ENCODE assay signal across 1 cellular context in the genomic region with DNA sequence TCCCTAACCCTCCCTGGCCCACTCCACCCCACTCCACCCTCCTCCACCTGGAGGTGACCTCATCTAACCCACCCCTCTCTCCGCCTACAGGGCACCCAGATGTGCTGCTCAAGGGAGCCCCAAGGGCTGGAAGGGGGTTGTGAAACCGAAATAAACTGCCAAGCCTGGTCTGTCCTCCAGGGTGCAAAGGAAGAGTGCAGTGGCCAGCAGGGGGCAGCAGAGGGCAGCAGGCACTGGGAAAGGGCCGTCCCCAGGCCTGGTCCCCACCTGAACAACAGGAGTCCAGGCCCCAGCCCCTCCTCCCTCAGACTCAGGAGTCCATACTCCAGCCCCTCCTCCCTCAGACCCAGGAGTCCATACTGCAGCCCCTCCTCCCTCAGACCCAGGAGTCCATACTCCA.
TF ChIP-seq lines count a peak whose summit lies in the region.

No MANE protein-coding gene starts in this region.

TF ChIP-seq in HepG2, 621 proteins besides CTCF, POLR2A, EP300 and RAD21 (continued from another document and continues in another):
- TF ChIP-seq DMTF1 (CRISPR knock-in tag; IDR thresholded peaks at IDR 0.05): no peak
- TF ChIP-seq ZNF230 (CRISPR knock-in tag; IDR thresholded peaks at IDR 0.05): 0 out of 2 replicates have a peak, but pooled peaks have one; percentile 47
- TF ChIP-seq, protein P1, sequence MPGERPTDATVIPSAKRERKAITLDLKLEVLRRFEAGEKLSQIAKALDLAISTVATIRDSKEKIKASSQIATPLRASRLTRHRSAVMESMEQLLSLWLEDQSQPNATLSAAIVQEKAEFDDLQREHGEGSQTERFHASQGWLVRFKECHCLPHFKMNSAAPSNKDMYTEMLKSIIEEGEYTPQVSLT (CRISPR knock-in tag; IDR thresholded peaks at IDR 0.05; ENCODE audit: borderline replicate concordance, low read depth): no peak
- no peak for TF ChIP-seq ZNF549 (CRISPR knock-in tag; IDR thresholded peaks at IDR 0.05)
- TF ChIP-seq ZNF24 (IDR thresholded peaks at IDR 0.05): no peak
- TF ChIP-seq, protein P2, sequence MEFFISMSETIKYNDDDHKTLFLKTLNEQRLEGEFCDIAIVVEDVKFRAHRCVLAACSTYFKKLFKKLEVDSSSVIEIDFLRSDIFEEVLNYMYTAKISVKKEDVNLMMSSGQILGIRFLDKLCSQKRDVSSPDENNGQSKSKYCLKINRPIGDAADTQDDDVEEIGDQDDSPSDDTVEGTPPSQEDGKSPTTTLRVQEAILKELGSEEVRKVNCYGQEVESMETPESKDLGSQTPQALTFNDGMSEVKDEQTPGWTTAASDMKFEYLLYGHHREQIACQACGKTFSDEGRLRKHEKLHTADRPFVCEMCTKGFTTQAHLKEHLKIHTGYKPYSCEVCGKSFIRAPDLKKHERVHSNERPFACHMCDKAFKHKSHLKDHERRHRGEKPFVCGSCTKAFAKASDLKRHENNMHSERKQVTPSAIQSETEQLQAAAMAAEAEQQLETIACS (CRISPR knock-in tag; IDR thresholded peaks at IDR 0.05): no peak
- peak; percentile 80 for TF ChIP-seq ZMYM3 (CRISPR knock-in tag; IDR thresholded peaks at IDR 0.05)
- peak; percentile 62 for TF ChIP-seq ZFY (CRISPR knock-in tag; IDR thresholded peaks at IDR 0.05)
- TF ChIP-seq, protein P3, sequence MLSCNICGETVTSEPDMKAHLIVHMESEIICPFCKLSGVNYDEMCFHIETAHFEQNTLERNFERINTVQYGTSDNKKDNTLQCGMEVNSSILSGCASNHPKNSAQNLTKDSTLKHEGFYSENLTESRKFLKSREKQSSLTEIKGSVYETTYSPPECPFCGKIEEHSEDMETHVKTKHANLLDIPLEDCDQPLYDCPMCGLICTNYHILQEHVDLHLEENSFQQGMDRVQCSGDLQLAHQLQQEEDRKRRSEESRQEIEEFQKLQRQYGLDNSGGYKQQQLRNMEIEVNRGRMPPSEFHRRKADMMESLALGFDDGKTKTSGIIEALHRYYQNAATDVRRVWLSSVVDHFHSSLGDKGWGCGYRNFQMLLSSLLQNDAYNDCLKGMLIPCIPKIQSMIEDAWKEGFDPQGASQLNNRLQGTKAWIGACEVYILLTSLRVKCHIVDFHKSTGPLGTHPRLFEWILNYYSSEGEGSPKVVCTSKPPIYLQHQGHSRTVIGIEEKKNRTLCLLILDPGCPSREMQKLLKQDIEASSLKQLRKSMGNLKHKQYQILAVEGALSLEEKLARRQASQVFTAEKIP (CRISPR knock-in tag; IDR thresholded peaks at IDR 0.05; ENCODE audit: borderline replicate concordance): no peak
- TF ChIP-seq POGZ (CRISPR knock-in tag; IDR thresholded peaks at IDR 0.05): peak; percentile 26; the same call in 1 of the 2 replicates
- TF ChIP-seq, protein P4, sequence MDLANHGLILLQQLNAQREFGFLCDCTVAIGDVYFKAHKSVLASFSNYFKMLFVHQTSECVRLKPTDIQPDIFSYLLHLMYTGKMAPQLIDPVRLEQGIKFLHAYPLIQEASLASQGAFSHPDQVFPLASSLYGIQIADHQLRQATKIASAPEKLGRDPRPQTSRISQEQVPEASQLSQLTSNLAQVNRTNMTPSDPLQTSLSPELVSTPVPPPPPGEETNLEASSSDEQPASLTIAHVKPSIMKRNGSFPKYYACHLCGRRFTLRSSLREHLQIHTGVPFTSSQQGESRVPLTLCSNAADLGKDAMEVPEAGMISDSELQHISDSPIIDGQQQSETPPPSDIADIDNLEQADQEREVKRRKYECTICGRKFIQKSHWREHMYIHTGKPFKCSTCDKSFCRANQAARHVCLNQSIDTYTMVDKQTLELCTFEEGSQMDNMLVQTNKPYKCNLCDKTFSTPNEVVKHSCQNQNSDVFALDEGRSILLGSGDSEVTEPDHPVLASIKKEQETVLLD (CRISPR knock-in tag; IDR thresholded peaks at IDR 0.05; ENCODE audit: low read depth): no peak
- TF ChIP-seq TCF7L2 (IDR thresholded peaks at IDR 0.05; ENCODE audit: low read depth, low read length): no peak
- TF ChIP-seq ZNF703 (CRISPR knock-in tag; IDR thresholded peaks at IDR 0.05; ENCODE audit: borderline replicate concordance): no peak
- TF ChIP-seq ZNF883 (CRISPR knock-in tag; IDR thresholded peaks at IDR 0.05; ENCODE audit: not compliant biosample characterization): peak; percentile 40
- no peak for TF ChIP-seq EZH2 (conservative IDR thresholded peaks at IDR 0.05; ENCODE audit: low read depth, low read length)
- TF ChIP-seq KDM5A (IDR thresholded peaks at IDR 0.05; ENCODE audit: borderline replicate concordance, low read length): no peak
- TF ChIP-seq MAZ (IDR thresholded peaks at IDR 0.05; ENCODE audit: borderline replicate concordance, low read depth, low read length): peak; percentile 53; the same call in 1 of the 2 replicates
- TF ChIP-seq MAZ (CRISPR knock-in tag; IDR thresholded peaks at IDR 0.05; ENCODE audit: low read depth): no peak
- TF ChIP-seq ZBTB7B (CRISPR knock-in tag; IDR thresholded peaks at IDR 0.05): peak; percentile 69; the same call in 1 of the 2 replicates
- TF ChIP-seq THAP9 (CRISPR knock-in tag; IDR thresholded peaks at IDR 0.05; ENCODE audit: borderline replicate concordance): peak; percentile 21; the same call in 1 of the 2 replicates
- peak; percentile 55 for TF ChIP-seq YY1 (IDR thresholded peaks at IDR 0.05; ENCODE audit: insufficient read depth, insufficient replicate concordance, low read depth, low read length)
- no peak for TF ChIP-seq PBX3 (CRISPR knock-in tag; IDR thresholded peaks at IDR 0.05; ENCODE audit: borderline replicate concordance)
- TF ChIP-seq ZIK1 (CRISPR knock-in tag; IDR thresholded peaks at IDR 0.05; ENCODE audit: borderline replicate concordance, low read depth): no peak
- TF ChIP-seq U2AF2 (IDR thresholded peaks at IDR 0.05; ENCODE audit: low read depth, low read length): no peak
- no peak for TF ChIP-seq ZNF121 (CRISPR knock-in tag; IDR thresholded peaks at IDR 0.05)
- no peak for TF ChIP-seq ZNF773 (CRISPR knock-in tag; IDR thresholded peaks at IDR 0.05; ENCODE audit: borderline replicate concordance)
- TF ChIP-seq HNRNPH1 (optimal IDR thresholded peaks at IDR 0.05; ENCODE audit: low read depth, low read length): no peak
- no peak for TF ChIP-seq LCORL (IDR thresholded peaks at IDR 0.05)
- peak; percentile 95 for TF ChIP-seq LCORL (CRISPR knock-in tag; IDR thresholded peaks at IDR 0.05)
- TF ChIP-seq, protein P5, sequence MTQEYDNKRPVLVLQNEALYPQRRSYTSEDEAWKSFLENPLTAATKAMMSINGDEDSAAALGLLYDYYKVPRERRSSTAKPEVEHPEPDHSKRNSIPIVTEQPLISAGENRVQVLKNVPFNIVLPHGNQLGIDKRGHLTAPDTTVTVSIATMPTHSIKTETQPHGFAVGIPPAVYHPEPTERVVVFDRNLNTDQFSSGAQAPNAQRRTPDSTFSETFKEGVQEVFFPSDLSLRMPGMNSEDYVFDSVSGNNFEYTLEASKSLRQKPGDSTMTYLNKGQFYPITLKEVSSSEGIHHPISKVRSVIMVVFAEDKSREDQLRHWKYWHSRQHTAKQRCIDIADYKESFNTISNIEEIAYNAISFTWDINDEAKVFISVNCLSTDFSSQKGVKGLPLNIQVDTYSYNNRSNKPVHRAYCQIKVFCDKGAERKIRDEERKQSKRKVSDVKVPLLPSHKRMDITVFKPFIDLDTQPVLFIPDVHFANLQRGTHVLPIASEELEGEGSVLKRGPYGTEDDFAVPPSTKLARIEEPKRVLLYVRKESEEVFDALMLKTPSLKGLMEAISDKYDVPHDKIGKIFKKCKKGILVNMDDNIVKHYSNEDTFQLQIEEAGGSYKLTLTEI (CRISPR knock-in tag; conservative IDR thresholded peaks at IDR 0.05): no peak
- no peak for TF ChIP-seq ZNF460 (CRISPR knock-in tag; IDR thresholded peaks at IDR 0.05; ENCODE audit: borderline replicate concordance)
- TF ChIP-seq ZFP41 (CRISPR knock-in tag; IDR thresholded peaks at IDR 0.05; ENCODE audit: borderline replicate concordance): no peak
- TF ChIP-seq, protein P6, sequence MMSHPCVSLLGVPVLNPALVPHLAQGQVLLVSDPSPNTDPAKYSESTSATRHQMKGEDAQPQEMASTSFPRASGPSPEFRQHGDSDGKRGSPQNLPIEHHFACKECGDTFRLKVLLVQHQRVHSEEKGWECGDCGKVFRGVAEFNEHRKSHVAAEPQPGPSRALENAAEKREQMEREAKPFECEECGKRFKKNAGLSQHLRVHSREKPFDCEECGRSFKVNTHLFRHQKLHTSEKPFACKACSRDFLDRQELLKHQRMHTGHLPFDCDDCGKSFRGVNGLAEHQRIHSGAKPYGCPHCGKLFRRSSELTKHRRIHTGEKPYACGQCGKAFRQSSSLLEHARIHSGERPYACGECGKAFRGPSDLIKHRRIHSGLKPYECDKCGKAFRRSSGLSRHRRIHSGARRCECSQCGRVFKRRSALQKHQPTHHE (CRISPR knock-in tag; IDR thresholded peaks at IDR 0.05; ENCODE audit: borderline replicate concordance): no peak
- TF ChIP-seq ZNF101 (CRISPR knock-in tag; IDR thresholded peaks at IDR 0.05; ENCODE audit: borderline replicate concordance, low read depth): no peak
- no peak for TF ChIP-seq ZSCAN21 (CRISPR knock-in tag; IDR thresholded peaks at IDR 0.05; ENCODE audit: borderline replicate concordance)
- no peak; the same call in 1 of the 2 replicates for TF ChIP-seq MXD3 (CRISPR knock-in tag; IDR thresholded peaks at IDR 0.05)
- no peak for TF ChIP-seq CREBL2 (CRISPR knock-in tag; IDR thresholded peaks at IDR 0.05; ENCODE audit: borderline replicate concordance)
- TF ChIP-seq ZNF235 (CRISPR knock-in tag; IDR thresholded peaks at IDR 0.05; ENCODE audit: borderline replicate concordance): no peak
- no peak for TF ChIP-seq SP1 (IDR thresholded peaks at IDR 0.05)
- TF ChIP-seq SP1 (CRISPR knock-in tag; IDR thresholded peaks at IDR 0.05): peak; percentile 55; the same call in 1 of the 2 replicates
- TF ChIP-seq MED8 (CRISPR knock-in tag; IDR thresholded peaks at IDR 0.05; ENCODE audit: insufficient replicate concordance): no peak
- peak; percentile 50; the same call in 1 of the 2 replicates for TF ChIP-seq SAP130 (CRISPR knock-in tag; IDR thresholded peaks at IDR 0.05; ENCODE audit: low read depth)
- TF ChIP-seq, protein P7, sequence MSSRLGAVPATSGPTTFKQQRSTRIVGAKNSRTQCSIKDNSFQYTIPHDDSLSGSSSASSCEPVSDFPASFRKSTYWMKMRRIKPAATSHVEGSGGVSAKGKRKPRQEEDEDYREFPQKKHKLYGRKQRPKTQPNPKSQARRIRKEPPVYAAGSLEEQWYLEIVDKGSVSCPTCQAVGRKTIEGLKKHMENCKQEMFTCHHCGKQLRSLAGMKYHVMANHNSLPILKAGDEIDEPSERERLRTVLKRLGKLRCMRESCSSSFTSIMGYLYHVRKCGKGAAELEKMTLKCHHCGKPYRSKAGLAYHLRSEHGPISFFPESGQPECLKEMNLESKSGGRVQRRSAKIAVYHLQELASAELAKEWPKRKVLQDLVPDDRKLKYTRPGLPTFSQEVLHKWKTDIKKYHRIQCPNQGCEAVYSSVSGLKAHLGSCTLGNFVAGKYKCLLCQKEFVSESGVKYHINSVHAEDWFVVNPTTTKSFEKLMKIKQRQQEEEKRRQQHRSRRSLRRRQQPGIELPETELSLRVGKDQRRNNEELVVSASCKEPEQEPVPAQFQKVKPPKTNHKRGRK (CRISPR knock-in tag; IDR thresholded peaks at IDR 0.05): no peak
- TF ChIP-seq CBX2 (IDR thresholded peaks at IDR 0.05; ENCODE audit: low read depth, low read length): no peak
- no peak for TF ChIP-seq CBX2 (CRISPR knock-in tag; IDR thresholded peaks at IDR 0.05; ENCODE audit: low read depth)
